ENCODE assay signal across 8 cellular contexts in the genomic region with DNA sequence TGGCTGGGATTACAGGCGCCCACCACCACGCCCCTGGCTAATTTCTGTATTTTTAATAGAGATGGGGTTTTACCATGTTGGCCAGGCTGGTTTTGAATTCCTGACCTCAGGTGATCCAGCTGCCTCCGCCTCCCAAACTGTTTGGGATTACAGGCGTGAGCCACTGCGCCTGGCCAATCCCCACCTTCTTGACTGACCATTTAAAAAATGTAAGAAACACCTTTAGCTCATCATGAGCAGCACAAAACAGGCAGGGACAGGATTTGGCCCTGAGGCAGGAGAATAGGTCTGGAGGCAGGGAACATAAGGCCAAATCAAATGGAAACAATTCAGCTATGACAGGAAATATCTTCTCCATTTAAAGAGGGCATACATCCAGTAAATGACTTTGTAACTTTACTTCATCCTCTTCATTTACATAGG. TPM values are rescaled to one million over a fixed set of nuclear protein-coding genes. Genes with fewer than 3 reads are reported as not detected.
DNase-seq lines count a peak whose midpoint lies in the region; ATAC-seq, FAIRE-seq and TF ChIP-seq lines count a peak whose summit lies in the region.

No MANE protein-coding gene starts in this region.

- FAIRE-seq in GM12891 (lab: Jason Lieb, UNC), result peak; percentile 58

- peaks cover 14% of the 10 kb centered on the region for H3K36me3 ChIP-seq in WERI-Rb-1

- no peaks in the 10 kb centered on the region for H3K9me3 ChIP-seq in WERI-Rb-1 (ENCODE audit: severe bottlenecking)

- H3K4me3 ChIP-seq in WERI-Rb-1 (ENCODE audit: low read depth, low read length), result peak overlapping the region; percentile 64
- H3K4me3 ChIP-seq in fibroblast of villous mesenchyme (ENCODE audit: low read depth, low read length), result peak overlapping the region; percentile 74
- H3K4me3 ChIP-seq in skin epidermis, result peak overlapping the region in 5 of 7 experiments; percentile 33 to 74 (median 57)

- TF ChIP-seq POLR2A in GM12891 (IDR thresholded peaks at IDR 0.05; ENCODE audit: low read depth, low read length), result no peak

- H3K27ac ChIP-seq in WERI-Rb-1, result peak overlapping the region; percentile 71
- H3K27ac ChIP-seq in skin epidermis, result peak overlapping the region in 18 of 21 experiments; percentile 52 to 93 (median 85)

- no peak for DNase-seq in GM12891 (ENCODE audit: insufficient read length, low spot score)
- peak; percentile 64 for DNase-seq in WERI-Rb-1
- no peak for DNase-seq in fibroblast of villous mesenchyme (ENCODE audit: low read depth)
- DNase-seq in HuH-7.5 (ENCODE audit: low spot score), result no peak
- no peak for DNase-seq in NOMO-1 treated with dmso at 0.1 percent for 144 hours (lab: John Stamatoyannopoulos, UW; ENCODE audit: unreplicated experiment)
- DNase-seq in H4 (ENCODE audit: low spot score), result no peak

- no peak for ATAC-seq in GM18517 (IDR thresholded peaks at IDR 0.05; ENCODE audit: unreplicated experiment)

- no peaks in the 10 kb centered on the region for H3K27me3 ChIP-seq in WERI-Rb-1 (ENCODE audit: insufficient read depth, low read depth, severe bottlenecking)

- no peak for TF ChIP-seq CTCF in WERI-Rb-1 (IDR thresholded peaks at IDR 0.05; ENCODE audit: low read depth, low read length)
- no peak for TF ChIP-seq CTCF in fibroblast of villous mesenchyme (IDR thresholded peaks at IDR 0.05; ENCODE audit: insufficient read depth, low read depth, low read length)

TF ChIP-seq in GM12891, 5 proteins besides CTCF, POLR2A, EP300 and RAD21:
- TF ChIP-seq PAX5 (IDR thresholded peaks at IDR 0.05; ENCODE audit: insufficient read depth, low read length, severe bottlenecking) (no peak), SPI1 (IDR thresholded peaks at IDR 0.05; ENCODE audit: low read depth, low read length) (no peak), POLR2AphosphoS5 (IDR thresholded peaks at IDR 0.05; ENCODE audit: low read depth, low read length) (no peak), TAF1 (IDR thresholded peaks at IDR 0.05; ENCODE audit: low read depth, low read length) (no peak), POU2F2 (IDR thresholded peaks at IDR 0.05; ENCODE audit: low read depth, low read length) (no peak)

RNA-seq across cellular contexts. Expression of gene MPV17L2, which starts 1.4 kb away (rescaled TPM):
- 10.6 TPM for polyA plus RNA-seq in GM12891 (2012; ENCODE audit: low read depth, missing spikeins)
- 9.3 and 10.8 TPM in 2 replicates for total RNA-seq in fibroblast of villous mesenchyme
- 17.7 and 30.9 TPM in 2 replicates for total RNA-seq in H4 (2014; rRNA removed; shearing (Covaris generic))

RNA-seq across cellular contexts. Expression of gene RAB3A, which starts 12.2 kb away (rescaled TPM):
- 1.0 TPM for polyA plus RNA-seq in GM12891 (2012; ENCODE audit: low read depth, missing spikeins)
- total RNA-seq in fibroblast of villous mesenchyme, result 0.97 and 1.3 TPM in 2 replicates
- 0.41 and 2.2 TPM in 2 replicates for total RNA-seq in H4 (2014; rRNA removed; shearing (Covaris generic))

RNA-seq across cellular contexts. Expression of gene IFI30, which starts 18.0 kb away (rescaled TPM):
- 201 TPM for polyA plus RNA-seq in GM12891 (2012; ENCODE audit: low read depth, missing spikeins)
- 24.2 and 29.0 TPM in 2 replicates for total RNA-seq in fibroblast of villous mesenchyme
- total RNA-seq in H4 (2014; rRNA removed; shearing (Covaris generic)), result 156 and 172 TPM in 2 replicates

RNA-seq across cellular contexts. Expression of gene PDE4C, which starts 34.6 kb away (rescaled TPM):
- 0.17 TPM for polyA plus RNA-seq in GM12891 (2012; ENCODE audit: low read depth, missing spikeins)
- total RNA-seq in fibroblast of villous mesenchyme, result under 0.01 and 0.32 TPM in 2 replicates
- 0.06 TPM in 1 of 2 replicates, not detected in the other for total RNA-seq in H4 (2014; rRNA removed; shearing (Covaris generic))

RNA-seq across cellular contexts. Expression of gene PIK3R2, which starts 38.7 kb away (rescaled TPM):
- 6.7 TPM for polyA plus RNA-seq in GM12891 (2012; ENCODE audit: low read depth, missing spikeins)
- 30.7 and 30.9 TPM in 2 replicates for total RNA-seq in fibroblast of villous mesenchyme
- total RNA-seq in H4 (2014; rRNA removed; shearing (Covaris generic)), result 9.8 and 25.1 TPM in 2 replicates
